2 cellular contexts compared by ENCODE assay signal in the genomic region with DNA sequence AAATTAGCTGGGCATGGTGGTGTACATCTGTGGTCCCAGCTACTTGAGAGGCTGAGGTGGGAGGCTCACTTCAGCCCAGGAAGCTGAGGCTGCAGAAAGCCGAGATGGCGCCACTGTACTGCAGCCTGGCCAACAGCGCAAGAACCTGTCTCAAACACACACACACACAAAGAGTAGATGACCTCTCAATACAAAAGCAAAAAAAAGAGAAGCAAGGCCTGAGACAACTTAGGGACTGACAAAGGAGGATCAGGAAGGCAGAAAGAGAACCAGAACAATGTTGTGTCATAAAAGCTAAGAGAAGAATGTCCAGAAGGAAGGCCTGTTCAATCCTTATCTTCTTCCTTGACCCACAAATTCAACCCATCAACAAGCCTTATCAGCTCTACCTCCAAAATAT.
TF ChIP-seq lines count a peak whose summit lies in the region.

No MANE protein-coding gene starts in this region.

TF ChIP-seq in GM23338, 12 proteins besides CTCF, POLR2A, EP300 and RAD21 (continued from another document):
- TF ChIP-seq, protein P1, sequence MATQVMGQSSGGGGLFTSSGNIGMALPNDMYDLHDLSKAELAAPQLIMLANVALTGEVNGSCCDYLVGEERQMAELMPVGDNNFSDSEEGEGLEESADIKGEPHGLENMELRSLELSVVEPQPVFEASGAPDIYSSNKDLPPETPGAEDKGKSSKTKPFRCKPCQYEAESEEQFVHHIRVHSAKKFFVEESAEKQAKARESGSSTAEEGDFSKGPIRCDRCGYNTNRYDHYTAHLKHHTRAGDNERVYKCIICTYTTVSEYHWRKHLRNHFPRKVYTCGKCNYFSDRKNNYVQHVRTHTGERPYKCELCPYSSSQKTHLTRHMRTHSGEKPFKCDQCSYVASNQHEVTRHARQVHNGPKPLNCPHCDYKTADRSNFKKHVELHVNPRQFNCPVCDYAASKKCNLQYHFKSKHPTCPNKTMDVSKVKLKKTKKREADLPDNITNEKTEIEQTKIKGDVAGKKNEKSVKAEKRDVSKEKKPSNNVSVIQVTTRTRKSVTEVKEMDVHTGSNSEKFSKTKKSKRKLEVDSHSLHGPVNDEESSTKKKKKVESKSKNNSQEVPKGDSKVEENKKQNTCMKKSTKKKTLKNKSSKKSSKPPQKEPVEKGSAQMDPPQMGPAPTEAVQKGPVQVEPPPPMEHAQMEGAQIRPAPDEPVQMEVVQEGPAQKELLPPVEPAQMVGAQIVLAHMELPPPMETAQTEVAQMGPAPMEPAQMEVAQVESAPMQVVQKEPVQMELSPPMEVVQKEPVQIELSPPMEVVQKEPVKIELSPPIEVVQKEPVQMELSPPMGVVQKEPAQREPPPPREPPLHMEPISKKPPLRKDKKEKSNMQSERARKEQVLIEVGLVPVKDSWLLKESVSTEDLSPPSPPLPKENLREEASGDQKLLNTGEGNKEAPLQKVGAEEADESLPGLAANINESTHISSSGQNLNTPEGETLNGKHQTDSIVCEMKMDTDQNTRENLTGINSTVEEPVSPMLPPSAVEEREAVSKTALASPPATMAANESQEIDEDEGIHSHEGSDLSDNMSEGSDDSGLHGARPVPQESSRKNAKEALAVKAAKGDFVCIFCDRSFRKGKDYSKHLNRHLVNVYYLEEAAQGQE (IDR thresholded peaks at IDR 0.05; ENCODE audit: unreplicated experiment): no peak
- TF ChIP-seq EZH2 (IDR thresholded peaks at IDR 0.05; ENCODE audit: low read depth, unreplicated experiment) (no peak), ZNF331 (CRISPR knock-in tag; IDR thresholded peaks at IDR 0.05; ENCODE audit: low read depth) (no peak), STAT1 (IDR thresholded peaks at IDR 0.05; ENCODE audit: unreplicated experiment) (no peak)
- TF ChIP-seq, protein P2, sequence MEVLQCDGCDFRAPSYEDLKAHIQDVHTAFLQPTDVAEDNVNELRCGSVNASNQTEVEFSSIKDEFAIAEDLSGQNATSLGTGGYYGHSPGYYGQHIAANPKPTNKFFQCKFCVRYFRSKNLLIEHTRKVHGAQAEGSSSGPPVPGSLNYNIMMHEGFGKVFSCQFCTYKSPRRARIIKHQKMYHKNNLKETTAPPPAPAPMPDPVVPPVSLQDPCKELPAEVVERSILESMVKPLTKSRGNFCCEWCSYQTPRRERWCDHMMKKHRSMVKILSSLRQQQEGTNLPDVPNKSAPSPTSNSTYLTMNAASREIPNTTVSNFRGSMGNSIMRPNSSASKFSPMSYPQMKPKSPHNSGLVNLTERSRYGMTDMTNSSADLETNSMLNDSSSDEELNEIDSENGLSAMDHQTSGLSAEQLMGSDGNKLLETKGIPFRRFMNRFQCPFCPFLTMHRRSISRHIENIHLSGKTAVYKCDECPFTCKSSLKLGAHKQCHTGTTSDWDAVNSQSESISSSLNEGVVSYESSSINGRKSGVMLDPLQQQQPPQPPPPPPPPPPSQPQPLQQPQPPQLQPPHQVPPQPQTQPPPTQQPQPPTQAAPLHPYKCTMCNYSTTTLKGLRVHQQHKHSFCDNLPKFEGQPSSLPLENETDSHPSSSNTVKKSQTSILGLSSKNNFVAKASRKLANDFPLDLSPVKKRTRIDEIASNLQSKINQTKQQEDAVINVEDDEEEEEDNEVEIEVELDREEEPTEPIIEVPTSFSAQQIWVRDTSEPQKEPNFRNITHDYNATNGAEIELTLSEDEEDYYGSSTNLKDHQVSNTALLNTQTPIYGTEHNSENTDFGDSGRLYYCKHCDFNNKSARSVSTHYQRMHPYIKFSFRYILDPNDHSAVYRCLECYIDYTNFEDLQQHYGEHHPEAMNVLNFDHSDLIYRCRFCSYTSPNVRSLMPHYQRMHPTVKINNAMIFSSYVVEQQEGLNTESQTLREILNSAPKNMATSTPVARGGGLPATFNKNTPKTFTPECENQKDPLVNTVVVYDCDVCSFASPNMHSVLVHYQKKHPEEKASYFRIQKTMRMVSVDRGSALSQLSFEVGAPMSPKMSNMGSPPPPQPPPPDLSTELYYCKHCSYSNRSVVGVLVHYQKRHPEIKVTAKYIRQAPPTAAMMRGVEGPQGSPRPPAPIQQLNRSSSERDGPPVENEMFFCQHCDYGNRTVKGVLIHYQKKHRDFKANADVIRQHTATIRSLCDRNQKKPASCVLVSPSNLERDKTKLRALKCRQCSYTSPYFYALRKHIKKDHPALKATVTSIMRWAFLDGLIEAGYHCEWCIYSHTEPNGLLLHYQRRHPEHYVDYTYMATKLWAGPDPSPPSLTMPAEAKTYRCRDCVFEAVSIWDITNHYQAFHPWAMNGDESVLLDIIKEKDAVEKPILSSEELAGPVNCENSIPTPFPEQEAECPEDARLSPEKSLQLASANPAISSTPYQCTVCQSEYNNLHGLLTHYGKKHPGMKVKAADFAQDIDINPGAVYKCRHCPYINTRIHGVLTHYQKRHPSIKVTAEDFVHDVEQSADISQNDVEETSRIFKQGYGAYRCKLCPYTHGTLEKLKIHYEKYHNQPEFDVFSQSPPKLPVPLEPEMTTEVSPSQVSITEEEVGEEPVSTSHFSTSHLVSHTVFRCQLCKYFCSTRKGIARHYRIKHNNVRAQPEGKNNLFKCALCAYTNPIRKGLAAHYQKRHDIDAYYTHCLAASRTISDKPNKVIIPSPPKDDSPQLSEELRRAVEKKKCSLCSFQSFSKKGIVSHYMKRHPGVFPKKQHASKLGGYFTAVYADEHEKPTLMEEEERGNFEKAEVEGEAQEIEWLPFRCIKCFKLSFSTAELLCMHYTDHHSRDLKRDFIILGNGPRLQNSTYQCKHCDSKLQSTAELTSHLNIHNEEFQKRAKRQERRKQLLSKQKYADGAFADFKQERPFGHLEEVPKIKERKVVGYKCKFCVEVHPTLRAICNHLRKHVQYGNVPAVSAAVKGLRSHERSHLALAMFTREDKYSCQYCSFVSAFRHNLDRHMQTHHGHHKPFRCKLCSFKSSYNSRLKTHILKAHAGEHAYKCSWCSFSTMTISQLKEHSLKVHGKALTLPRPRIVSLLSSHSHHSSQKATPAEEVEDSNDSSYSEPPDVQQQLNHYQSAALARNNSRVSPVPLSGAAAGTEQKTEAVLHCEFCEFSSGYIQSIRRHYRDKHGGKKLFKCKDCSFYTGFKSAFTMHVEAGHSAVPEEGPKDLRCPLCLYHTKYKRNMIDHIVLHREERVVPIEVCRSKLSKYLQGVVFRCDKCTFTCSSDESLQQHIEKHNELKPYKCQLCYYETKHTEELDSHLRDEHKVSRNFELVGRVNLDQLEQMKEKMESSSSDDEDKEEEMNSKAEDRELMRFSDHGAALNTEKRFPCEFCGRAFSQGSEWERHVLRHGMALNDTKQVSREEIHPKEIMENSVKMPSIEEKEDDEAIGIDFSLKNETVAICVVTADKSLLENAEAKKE (CRISPR knock-in tag; IDR thresholded peaks at IDR 0.05): no peak
- TF ChIP-seq, protein P3, sequence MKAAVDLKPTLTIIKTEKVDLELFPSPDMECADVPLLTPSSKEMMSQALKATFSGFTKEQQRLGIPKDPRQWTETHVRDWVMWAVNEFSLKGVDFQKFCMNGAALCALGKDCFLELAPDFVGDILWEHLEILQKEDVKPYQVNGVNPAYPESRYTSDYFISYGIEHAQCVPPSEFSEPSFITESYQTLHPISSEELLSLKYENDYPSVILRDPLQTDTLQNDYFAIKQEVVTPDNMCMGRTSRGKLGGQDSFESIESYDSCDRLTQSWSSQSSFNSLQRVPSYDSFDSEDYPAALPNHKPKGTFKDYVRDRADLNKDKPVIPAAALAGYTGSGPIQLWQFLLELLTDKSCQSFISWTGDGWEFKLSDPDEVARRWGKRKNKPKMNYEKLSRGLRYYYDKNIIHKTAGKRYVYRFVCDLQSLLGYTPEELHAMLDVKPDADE (IDR thresholded peaks at IDR 0.05): no peak

TF ChIP-seq in K562, 482 proteins besides CTCF, POLR2A, EP300 and RAD21 (continued from another document):
- TF ChIP-seq, protein P4, sequence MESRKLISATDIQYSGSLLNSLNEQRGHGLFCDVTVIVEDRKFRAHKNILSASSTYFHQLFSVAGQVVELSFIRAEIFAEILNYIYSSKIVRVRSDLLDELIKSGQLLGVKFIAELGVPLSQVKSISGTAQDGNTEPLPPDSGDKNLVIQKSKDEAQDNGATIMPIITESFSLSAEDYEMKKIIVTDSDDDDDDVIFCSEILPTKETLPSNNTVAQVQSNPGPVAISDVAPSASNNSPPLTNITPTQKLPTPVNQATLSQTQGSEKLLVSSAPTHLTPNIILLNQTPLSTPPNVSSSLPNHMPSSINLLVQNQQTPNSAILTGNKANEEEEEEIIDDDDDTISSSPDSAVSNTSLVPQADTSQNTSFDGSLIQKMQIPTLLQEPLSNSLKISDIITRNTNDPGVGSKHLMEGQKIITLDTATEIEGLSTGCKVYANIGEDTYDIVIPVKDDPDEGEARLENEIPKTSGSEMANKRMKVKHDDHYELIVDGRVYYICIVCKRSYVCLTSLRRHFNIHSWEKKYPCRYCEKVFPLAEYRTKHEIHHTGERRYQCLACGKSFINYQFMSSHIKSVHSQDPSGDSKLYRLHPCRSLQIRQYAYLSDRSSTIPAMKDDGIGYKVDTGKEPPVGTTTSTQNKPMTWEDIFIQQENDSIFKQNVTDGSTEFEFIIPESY (CRISPR knock-in tag; IDR thresholded peaks at IDR 0.05): peak; percentile 84
- no peak for TF ChIP-seq MTA3 (IDR thresholded peaks at IDR 0.05; ENCODE audit: borderline replicate concordance)
- no peak for TF ChIP-seq ESRRA (IDR thresholded peaks at IDR 0.05; ENCODE audit: borderline replicate concordance, low read depth)
- no peak for TF ChIP-seq ZNF707 (CRISPR knock-in tag; conservative IDR thresholded peaks at IDR 0.05)
- no peak for TF ChIP-seq NFRKB (IDR thresholded peaks at IDR 0.05; ENCODE audit: low read depth)
- TF ChIP-seq ZNF668 (CRISPR knock-in tag; IDR thresholded peaks at IDR 0.05): no peak
- TF ChIP-seq RBM15 (IDR thresholded peaks at IDR 0.05; ENCODE audit: insufficient read depth, low read length): no peak
- TF ChIP-seq KDM1A (IDR thresholded peaks at IDR 0.05): 0 out of 4 replicates have a peak, but pooled peaks of 1 of the 2 experiments have one; percentile 23
- TF ChIP-seq, protein P5, sequence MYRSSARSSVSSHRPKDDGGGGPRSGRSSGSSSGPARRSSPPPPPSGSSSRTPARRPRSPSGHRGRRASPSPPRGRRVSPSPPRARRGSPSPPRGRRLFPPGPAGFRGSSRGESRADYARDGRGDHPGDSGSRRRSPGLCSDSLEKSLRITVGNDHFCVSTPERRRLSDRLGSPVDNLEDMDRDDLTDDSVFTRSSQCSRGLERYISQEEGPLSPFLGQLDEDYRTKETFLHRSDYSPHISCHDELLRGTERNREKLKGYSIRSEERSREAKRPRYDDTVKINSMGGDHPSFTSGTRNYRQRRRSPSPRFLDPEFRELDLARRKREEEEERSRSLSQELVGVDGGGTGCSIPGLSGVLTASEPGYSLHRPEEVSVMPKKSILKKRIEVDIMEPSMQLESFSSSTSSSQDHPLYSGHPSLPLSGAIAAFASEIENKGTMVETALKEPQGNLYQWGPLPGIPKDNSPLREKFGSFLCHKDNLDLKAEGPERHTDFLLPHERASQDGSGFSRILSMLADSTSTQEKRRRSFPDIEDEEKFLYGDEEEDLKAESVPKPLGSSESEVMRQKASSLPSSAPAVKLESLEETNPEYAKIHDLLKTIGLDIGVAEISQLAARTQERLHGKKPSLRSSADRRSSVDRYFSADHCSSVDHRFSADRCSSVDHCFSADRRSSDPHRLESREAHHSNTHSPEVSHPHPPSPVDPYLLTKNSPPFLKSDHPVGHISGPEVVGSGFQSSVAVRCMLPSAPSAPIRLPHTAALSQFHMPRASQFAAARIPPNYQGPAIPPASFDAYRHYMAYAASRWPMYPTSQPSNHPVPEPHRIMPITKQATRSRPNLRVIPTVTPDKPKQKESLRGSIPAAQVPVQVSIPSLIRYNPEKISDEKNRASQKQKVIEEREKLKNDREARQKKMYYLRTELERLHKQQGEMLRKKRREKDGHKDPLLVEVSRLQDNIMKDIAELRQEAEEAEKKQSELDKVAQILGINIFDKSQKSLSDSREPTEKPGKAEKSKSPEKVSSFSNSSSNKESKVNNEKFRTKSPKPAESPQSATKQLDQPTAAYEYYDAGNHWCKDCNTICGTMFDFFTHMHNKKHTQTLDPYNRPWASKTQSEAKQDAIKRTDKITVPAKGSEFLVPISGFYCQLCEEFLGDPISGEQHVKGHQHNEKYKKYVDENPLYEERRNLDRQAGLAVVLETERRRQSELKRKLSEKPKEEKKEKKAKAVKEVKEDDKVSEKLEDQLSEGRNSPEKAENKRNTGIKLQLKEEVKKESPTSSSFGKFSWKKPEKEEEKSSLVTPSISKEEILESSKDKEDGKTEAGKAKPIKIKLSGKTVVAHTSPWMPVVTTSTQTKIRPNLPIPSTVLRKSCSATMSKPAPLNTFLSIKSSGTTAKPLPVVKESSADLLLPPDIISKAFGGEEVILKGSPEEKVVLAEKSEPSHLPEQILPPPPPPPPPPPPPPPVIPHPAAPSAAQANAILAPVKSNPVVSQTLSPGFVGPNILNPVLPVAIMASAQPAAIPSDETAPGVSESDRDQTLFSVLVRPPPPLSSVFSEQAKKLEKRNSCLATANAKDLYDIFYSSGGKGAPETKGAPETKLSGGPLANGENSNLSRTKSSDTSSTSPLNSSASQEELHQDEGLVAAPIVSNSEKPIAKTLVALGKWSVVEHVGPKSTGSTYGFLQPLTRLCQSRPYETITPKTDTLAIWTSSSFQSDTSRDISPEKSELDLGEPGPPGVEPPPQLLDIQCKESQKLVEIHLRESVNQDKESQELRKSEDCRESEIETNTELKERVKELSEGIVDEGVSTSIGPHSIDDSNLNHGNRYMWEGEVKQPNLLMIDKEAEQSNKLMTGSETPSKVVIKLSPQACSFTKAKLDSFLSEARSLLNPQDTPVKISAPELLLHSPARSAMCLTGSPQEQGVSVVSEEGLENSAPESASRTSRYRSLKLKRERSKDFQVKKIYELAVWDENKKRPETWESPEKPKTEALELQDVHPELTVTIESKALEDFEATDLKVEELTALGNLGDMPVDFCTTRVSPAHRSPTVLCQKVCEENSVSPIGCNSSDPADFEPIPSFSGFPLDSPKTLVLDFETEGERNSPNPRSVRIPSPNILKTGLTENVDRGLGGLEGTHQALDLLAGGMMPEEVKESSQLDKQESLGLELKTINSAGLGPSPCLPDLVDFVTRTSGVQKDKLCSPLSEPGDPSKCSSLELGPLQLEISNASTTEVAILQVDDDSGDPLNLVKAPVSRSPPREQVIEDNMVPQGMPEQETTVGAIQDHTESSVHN (IDR thresholded peaks at IDR 0.05; ENCODE audit: borderline replicate concordance in 1 of 2, low read depth in 1 of 2): no peak
- TF ChIP-seq SOX6 (IDR thresholded peaks at IDR 0.05): no peak
- no peak for TF ChIP-seq RNF2 (IDR thresholded peaks at IDR 0.05)
- no peak for TF ChIP-seq HLTF (IDR thresholded peaks at IDR 0.05)
- no peak for TF ChIP-seq KDM2B (CRISPR knock-in tag; IDR thresholded peaks at IDR 0.05)
